In genomic region chr20:5070570-5070969, GRCh38 we compare ENCODE assay signal across 24 cellular contexts. TPM values are rescaled to one million over a fixed set of nuclear protein-coding genes. Genes with fewer than 3 reads are reported as not detected.
DNase-seq lines count a peak whose midpoint lies in the region.
"Had no signal": no experiment of that assay in that cellular context is flagged by ENCODE, and none has a peak within 500 bp of the region (broad histone marks: within the 10 kb centered on the region; RNA-seq: fewer than 3 reads in every experiment).

No MANE protein-coding gene starts in this region.

- H3K27me3 ChIP-seq in endocrine pancreas (ENCODE audit: control insufficient read depth, insufficient read depth, low read length) = no peaks in the 10 kb centered on the region
- H3K27me3 ChIP-seq: SJSA1 had no signal

- H3K9ac ChIP-seq in endocrine pancreas (ENCODE audit: control insufficient read depth, insufficient read depth, low read length) = no peak overlapping the region
- H3K9ac ChIP-seq: KMS-11 had no signal

- DNase-seq in NCI-H510A treated with DMSO at 0.1 percent for 48 hours (lab: John Stamatoyannopoulos, UW) = peak; percentile 19
- DNase-seq in NCI-H510A (lab: John Stamatoyannopoulos, UW) = no peak
- DNase-seq in DMS53 (lab: John Stamatoyannopoulos, UW) = peak; percentile 73
- peak; percentile 27 for DNase-seq in NCI-H146 treated with DMSO at 0.1 percent for 48 hours (lab: John Stamatoyannopoulos, UW; ENCODE audit: unreplicated experiment)
- no peak for DNase-seq in NCI-H345 (lab: John Stamatoyannopoulos, UW)
- DNase-seq in HT-29 (ENCODE audit: low spot score) = no peak
- DNase-seq in stimulated activated naive CD4-positive, alpha-beta T cell (lab: John Stamatoyannopoulos, UW) = no peak
- DNase-seq: C1 segment of cervical spinal cord; Caco-2; CD8-positive, alpha-beta T cell; DND-41; GOT3; HFFc6; NCI-H1048; NCI-H1436; NCI-H1930; NCI-H82; Right ventricle myocardium superior; RPMI8226; T-cell had no signal

- no peaks in the 10 kb centered on the region for H3K36me3 ChIP-seq in endocrine pancreas (ENCODE audit: control insufficient read depth, insufficient read depth, low read length)
- H3K36me3 ChIP-seq: HAP-1, SJSA1 had no signal

- H3K9me3 ChIP-seq in endocrine pancreas (ENCODE audit: control insufficient read depth, low read length) = no peaks in the 10 kb centered on the region
- H3K9me3 ChIP-seq: Caco-2, HAP-1, SJSA1 had no signal

- H3K4me3 ChIP-seq in endocrine pancreas (ENCODE audit: control insufficient read depth, insufficient read depth, low read length) = peak overlapping the region; percentile 5
- H3K4me3 ChIP-seq: HAP-1, SJSA1 had no signal

- no peaks in the 10 kb centered on the region for H3K4me1 ChIP-seq in endocrine pancreas (ENCODE audit: control insufficient read depth, insufficient read depth, low read length)
- H3K4me1 ChIP-seq: Caco-2 had no signal

RNA-seq across cellular contexts. Expression of gene TMEM230, which starts 42.3 kb away (rescaled TPM):
- 90.2 and 93.2 TPM in 2 replicates for total RNA-seq in HT-29 (2014; rRNA removed; shearing (Covaris generic))

RNA-seq across cellular contexts. Expression of gene PCNA, which starts 49.2 kb away (rescaled TPM):
- 264 and 270 TPM in 2 replicates for total RNA-seq in HT-29 (2014; rRNA removed; shearing (Covaris generic))

RNA-seq across cellular contexts. Expression of gene CDS2, which starts 56.2 kb away (rescaled TPM):
- 5.9 and 7.1 TPM in 2 replicates for total RNA-seq in HT-29 (2014; rRNA removed; shearing (Covaris generic))

Comparison
In these comparisons a context has a peak if more than half of its experiments do, and no peak if none do; other contexts are left out.
1. DNase-seq: peak in NCI-H510A treated with DMSO at 0.1 percent for 48 hours (single experiment), DMS53 (single experiment) and NCI-H146 treated with DMSO at 0.1 percent for 48 hours (single experiment); none in NCI-H510A (single experiment), NCI-H345 (single experiment), HT-29 (single experiment) and stimulated activated naive CD4-positive, alpha-beta T cell (0 of 6).